24 cellular contexts compared by ENCODE assay signal in genomic region chr2:24935145-24935544, GRCh38.
"Had no signal": no experiment of that assay in that cellular context is flagged by ENCODE, and none has a peak within 500 bp of the region (broad histone marks: within the 10 kb centered on the region; RNA-seq: fewer than 3 reads in every experiment).

No MANE protein-coding gene starts in this region.

- FAIRE-seq: RCC 7860 had no signal

- H3K36me3 ChIP-seq: MG63, SJSA1 had no signal

- H3K4me2 ChIP-seq: PC-9 had no signal

- H3K27me3 Mint-ChIP-seq: IgD-negative memory B cell had no signal

- H3K9me3 ChIP-seq: MG63, SJSA1 had no signal

- H3K4me3 ChIP-seq: MG63, PC-9, SJSA1, SK-N-MC had no signal

- H3K4me3 Mint-ChIP-seq: IgD-negative memory B cell had no signal

- H2AFZ ChIP-seq: PC-9 had no signal

- H3K27me3 ChIP-seq: MG63, SJSA1 had no signal

- H3K4me1 ChIP-seq: SJSA1 had no signal

- DNase-seq: KBM-7; MG63; NCI-H1092; NCI-H1105 treated with DMSO at 0.1 percent for 48 hours; NCI-H1417 treated with DMSO at 0.1 percent for 48 hours; NCI-H146; NCI-H1694 treated with DMSO at 0.1 percent for 48 hours; NCI-H1930; NCI-H2081; NCI-H2107; NCI-H2227 treated with DMSO at 0.1 percent for 48 hours; NCI-H524; NCI-H526 treated with DMSO at 0.1 percent for 48 hours; NCI-H774; NK-92 treated with Interleukin-12 subunit alpha and Interleukin-12 subunit beta, amount 100 ng/mL, for 24 hours; OCI-M1; PC-9; Right ventricle myocardium superior; RPMI8226; SIG-M5 had no signal

- H3K27ac ChIP-seq: PC-9, SJSA1, SK-N-MC had no signal
